In genomic region chr19:18699403-18700054, GRCh38 we compare ENCODE assay signal across 13 cellular contexts. TPM values are rescaled to one million over a fixed set of nuclear protein-coding genes. Genes with fewer than 3 reads are reported as not detected.
DNase-seq lines count a peak whose midpoint lies in the region; FAIRE-seq and TF ChIP-seq lines count a peak whose summit lies in the region.
"Had no signal": no experiment of that assay in that cellular context is flagged by ENCODE, and none has a peak within 500 bp of the region (broad histone marks: within the 10 kb centered on the region; RNA-seq: fewer than 3 reads in every experiment).

No MANE protein-coding gene starts in this region.

- no peaks in the 10 kb centered on the region for H3K36me3 ChIP-seq in thyroid gland
- no peaks in the 10 kb centered on the region for H3K36me3 ChIP-seq in BE2C
- H3K36me3 ChIP-seq: esophagus squamous epithelium, neutrophil had no signal

- H3K27me3 Mint-ChIP-seq in activated CD4-positive, alpha-beta T cell treated with anti-CD3 and anti-CD28 coated beads, Interleukin-2, amount 10 ng/mL, durations not matched to agents 7 days and 5 days: no peaks in the 10 kb centered on the region
- H3K27me3 Mint-ChIP-seq in activated CD4-positive, alpha-beta memory T cell treated with anti-CD3 and anti-CD28 coated beads for 36 hours: no peaks in the 10 kb centered on the region
- H3K27me3 Mint-ChIP-seq in immature natural killer cell (ENCODE audit: low read depth in 3 of 3): peaks cover 2% of the 10 kb centered on the region in 3 donors

- H3K4me3 ChIP-seq in thyroid gland (replicated peaks in 1 of 3) (no peak overlapping the region), BE2C (ENCODE audit: low read depth, low read length) (no peak overlapping the region)

- H3K4me1 ChIP-seq in thyroid gland (peaks cover 22 to 47% of the 10 kb centered on the region in 2 donors), BE2C (peaks cover 18% of the 10 kb centered on the region)

- no peak for FAIRE-seq in GM19239 (lab: Jason Lieb, UNC)

- H3K4me1 Mint-ChIP-seq in activated CD4-positive, alpha-beta T cell treated with anti-CD3 and anti-CD28 coated beads, Interleukin-2, amount 10 ng/mL, durations not matched to agents 7 days and 5 days: peaks cover 27% of the 10 kb centered on the region
- H3K4me1 Mint-ChIP-seq in activated CD4-positive, alpha-beta memory T cell treated with anti-CD3 and anti-CD28 coated beads for 36 hours (ENCODE audit: low read depth): peaks cover 31% of the 10 kb centered on the region
- peaks cover 28 to 34% of the 10 kb centered on the region in 2 donors for H3K4me1 Mint-ChIP-seq in immature natural killer cell

- no peak for DNase-seq in activated CD4-positive, alpha-beta T cell treated with anti-CD3 and anti-CD28 coated beads, Interleukin-2, amount 10 ng/mL, durations not matched to agents 7 days and 5 days
- no peak for DNase-seq in activated CD4-positive, alpha-beta T cell treated with anti-CD3 and anti-CD28 coated beads, Interleukin-2, amount 50 U/mL, for 1 hour
- DNase-seq in activated CD4-positive, alpha-beta memory T cell treated with anti-CD3 and anti-CD28 coated beads for 36 hours: no peak
- DNase-seq in immature natural killer cell (no peak), thyroid gland (no peak), GM19239 (ENCODE audit: insufficient read length, low spot score) (no peak), BE2C (no peak), ecto neural progenitor cell (ENCODE audit: low spot score) (no peak)
- DNase-seq: activated CD4-positive, alpha-beta T cell treated with anti-CD3 and anti-CD28 coated beads, Interleukin-2, amount 50 U/mL, for 4 hours; NCI-H1436 treated with DMSO at 0.1 percent for 48 hours had no signal

- no peaks in the 10 kb centered on the region for H3K9me3 ChIP-seq in thyroid gland
- no peaks in the 10 kb centered on the region; the same call in 1 of the 2 replicates for H3K9me3 ChIP-seq in BE2C
- H3K9me3 ChIP-seq: esophagus squamous epithelium, neutrophil had no signal

- POLR2A ChIA-PET in activated CD4-positive, alpha-beta T cell treated with anti-CD3 and anti-CD28 coated beads, Interleukin-2, amount 10 ng/mL, durations not matched to agents 7 days and 5 days (lab: Charles Lee): interaction anchor here (0.6 kb wide), 2 partner anchors 13 to 141 kb away, joined by 4 to 6 read pairs; no protein-coding TSS in a partner anchor
- POLR2A ChIA-PET in activated CD4-positive, alpha-beta memory T cell treated with anti-CD3 and anti-CD28 coated beads for 36 hours (lab: Charles Lee): interaction anchor here (0.6 to 1.0 kb wide), 2 partner anchors 220 to 410 kb away, joined by 4 read pairs; partner anchors contain the start of genes COPE and DDX49

- H3K27me3 ChIP-seq in thyroid gland (no peaks in the 10 kb centered on the region), BE2C (no peaks in the 10 kb centered on the region)
- H3K27me3 ChIP-seq: esophagus squamous epithelium had no signal

- intact Hi-C loops in activated CD4-positive, alpha-beta memory T cell treated with anti-CD3 and anti-CD28 coated beads for 36 hours (cut with micrococcal nuclease): no loop called here
- intact Hi-C loops in thyroid gland (cut with DNase I): no loop called here

- TF ChIP-seq POLR2A in thyroid gland (IDR thresholded peaks at IDR 0.05): no peak

- H3K36me3 Mint-ChIP-seq in activated CD4-positive, alpha-beta T cell treated with anti-CD3 and anti-CD28 coated beads, Interleukin-2, amount 10 ng/mL, durations not matched to agents 7 days and 5 days (ENCODE audit: low read depth): no peaks in the 10 kb centered on the region
- H3K36me3 Mint-ChIP-seq in activated CD4-positive, alpha-beta memory T cell treated with anti-CD3 and anti-CD28 coated beads for 36 hours: no peaks in the 10 kb centered on the region
- no peaks in the 10 kb centered on the region for H3K36me3 Mint-ChIP-seq in immature natural killer cell

- peak overlapping the region; percentile 76 for H3K4me3 Mint-ChIP-seq in activated CD4-positive, alpha-beta T cell treated with anti-CD3 and anti-CD28 coated beads, Interleukin-2, amount 10 ng/mL, durations not matched to agents 7 days and 5 days
- peak overlapping the region; percentile 65 for H3K4me3 Mint-ChIP-seq in activated CD4-positive, alpha-beta memory T cell treated with anti-CD3 and anti-CD28 coated beads for 36 hours
- H3K4me3 Mint-ChIP-seq in immature natural killer cell: peak overlapping the region; percentile 23 to 89 (median 42)

- H3K27ac Mint-ChIP-seq in activated CD4-positive, alpha-beta T cell treated with anti-CD3 and anti-CD28 coated beads, Interleukin-2, amount 10 ng/mL, durations not matched to agents 7 days and 5 days: peak overlapping the region; percentile 94
- peak overlapping the region; percentile 26 for H3K27ac Mint-ChIP-seq in activated CD4-positive, alpha-beta memory T cell treated with anti-CD3 and anti-CD28 coated beads for 36 hours
- H3K27ac Mint-ChIP-seq in immature natural killer cell: peak overlapping the region in 3 of 6 donors; percentile 23 to 78 (median 72)

- 66 to 75% methylated on average over 11 to 14 of the region's 14 CpGs for WGBS in thyroid gland, 2 donors

- H3K27ac ChIP-seq in thyroid gland: peak overlapping the region; percentile 78 to 90 (median 86)
- H3K27ac ChIP-seq: HL-60 had no signal

- no peaks in the 10 kb centered on the region for H3K9me3 Mint-ChIP-seq in activated CD4-positive, alpha-beta T cell treated with anti-CD3 and anti-CD28 coated beads, Interleukin-2, amount 10 ng/mL, durations not matched to agents 7 days and 5 days
- no peaks in the 10 kb centered on the region for H3K9me3 Mint-ChIP-seq in activated CD4-positive, alpha-beta memory T cell treated with anti-CD3 and anti-CD28 coated beads for 36 hours
- no peaks in the 10 kb centered on the region for H3K9me3 Mint-ChIP-seq in immature natural killer cell

- TF ChIP-seq CTCF in thyroid gland (IDR thresholded peaks at IDR 0.05) (no peak), BE2C (IDR thresholded peaks at IDR 0.05; ENCODE audit: low read depth, low read length) (no peak)

- CTCF ChIA-PET in activated CD4-positive, alpha-beta T cell treated with anti-CD3 and anti-CD28 coated beads, Interleukin-2, amount 10 ng/mL, durations not matched to agents 7 days and 5 days (lab: Charles Lee): interaction anchor here (0.6 to 0.7 kb wide), 4 partner anchors 9 to 1067 kb away, joined by 3 to 5 read pairs (median 4); no protein-coding TSS in a partner anchor
- CTCF ChIA-PET in activated CD4-positive, alpha-beta memory T cell treated with anti-CD3 and anti-CD28 coated beads for 36 hours (lab: Charles Lee): no interaction called here

RNA-seq across cellular contexts. Expression of gene CRTC1, which starts 16.0 kb away (rescaled TPM):
- 10 to 100 TPM; 10.2 to 10.3 TPM for total RNA-seq in activated CD4-positive, alpha-beta T cell treated with anti-CD3 and anti-CD28 coated beads, Interleukin-2, amount 10 ng/mL, durations not matched to agents 7 days and 5 days
- total RNA-seq in activated CD4-positive, alpha-beta memory T cell treated with anti-CD3 and anti-CD28 coated beads for 36 hours: 1 to 10 TPM; 5.6 to 6.3 TPM
- polyA plus RNA-seq in immature natural killer cell: 1 to 10 TPM in 1 of 3 donors, under 1 TPM in 2; 0.50 to 1.1 (median 0.85) TPM
- 10 to 100 TPM; 12.3 to 15.9 (median 13.1) TPM for total RNA-seq in thyroid gland
- 23.7 TPM for polyA plus RNA-seq in BE2C (2012; ENCODE audit: insufficient read depth, insufficient read length, low read depth)
